ENCODE assay signal across 9 cellular contexts in genomic region chr6:116268589-116269293, GRCh38. TPM values are rescaled to one million over a fixed set of nuclear protein-coding genes. Genes with fewer than 3 reads are reported as not detected.
DNase-seq lines count a peak whose midpoint lies in the region; ATAC-seq and TF ChIP-seq lines count a peak whose summit lies in the region.
"Had no signal": no experiment of that assay in that cellular context is flagged by ENCODE, and none has a peak within 500 bp of the region (broad histone marks: within the 10 kb centered on the region; RNA-seq: fewer than 3 reads in every experiment).

No MANE protein-coding gene starts in this region.

- H3K56ac ChIP-seq in IMR-90 (ENCODE audit: extremely low read depth, insufficient read depth, low read length) = no peak overlapping the region

- H3K79me2 ChIP-seq in OCI-LY1 (ENCODE audit: insufficient read depth, low read length) = no peaks in the 10 kb centered on the region

- H3K9me3 ChIP-seq in IMR-90 (ENCODE audit: control insufficient read depth, insufficient read depth, low read length) = no peaks in the 10 kb centered on the region
- H3K9me3 ChIP-seq in OCI-LY1 (ENCODE audit: low read length) = no peaks in the 10 kb centered on the region
- H3K9me3 ChIP-seq in right lobe of liver = no peaks in the 10 kb centered on the region

- no peak overlapping the region for H4K5ac ChIP-seq in IMR-90 (ENCODE audit: low read depth, low read length)

- no peak overlapping the region for H3K14ac ChIP-seq in IMR-90 (replicated peaks; ENCODE audit: low read depth, low read length)

- TF ChIP-seq RAD21 in IMR-90 (IDR thresholded peaks at IDR 0.05; ENCODE audit: low read length) = peak; percentile 90

- H3K27me3 ChIP-seq in IMR-90 (ENCODE audit: control insufficient read depth, insufficient read depth, low read length) (no peaks in the 10 kb centered on the region), OCI-LY1 (ENCODE audit: insufficient read depth, low read length) (no peaks in the 10 kb centered on the region), right lobe of liver (no peaks in the 10 kb centered on the region)
- H3K27me3 ChIP-seq: BLaER1 treated with 17β-estradiol and CSF1 and Interleukin-3, amounts not matched to agents 10 nM and 100 nM had no signal

- POLR2A ChIA-PET in IMR-90 (lab: Charles Lee; ENCODE audit: unreplicated experiment) = interaction anchor here (0.6 to 1.6 kb wide), 2 partner anchors 11 to 60 kb away, joined by 3 to 5 read pairs; partner anchors contain the start of gene TSPYL1

- DNase-seq in NCI-H187 treated with DMSO at 0.1 percent for 48 hours (lab: John Stamatoyannopoulos, UW) = peak; percentile 28
- no peak for DNase-seq in NCI-H187 (lab: John Stamatoyannopoulos, UW)
- DNase-seq in IMR-90 = peak; percentile 86
- DNase-seq in cerebellum (ENCODE audit: low spot score) = peak; percentile 51
- DNase-seq in right lobe of liver = no peak
- DNase-seq in OCI-M2 (lab: John Stamatoyannopoulos, UW; ENCODE audit: unreplicated experiment) = no peak

- H3F3A ChIP-seq in OCI-LY1 (ENCODE audit: insufficient read depth, low read length) = no peaks in the 10 kb centered on the region

- H2BK15ac ChIP-seq in IMR-90 (ENCODE audit: low read depth, low read length) = no peak overlapping the region

- H3K9me2 ChIP-seq in OCI-LY1 (ENCODE audit: low read depth, low read length) = no peaks in the 10 kb centered on the region

- H3K9ac ChIP-seq in IMR-90 (ENCODE audit: low read depth, low read length) (no peak overlapping the region), OCI-LY1 (ENCODE audit: low read length) (no peak overlapping the region)
- H3K9ac ChIP-seq: BLaER1 treated with 17β-estradiol and CSF1 and Interleukin-3, amounts not matched to agents 10 nM and 100 nM had no signal

- no peak overlapping the region for H2BK20ac ChIP-seq in IMR-90 (ENCODE audit: low read depth, low read length)

- H2AK5ac ChIP-seq in IMR-90 (ENCODE audit: low read depth, low read length) = no peak overlapping the region

- H3K23ac ChIP-seq in IMR-90 (ENCODE audit: low read depth, low read length) = no peak overlapping the region

- intact Hi-C loops in IMR-90 (cut with micrococcal nuclease) = loop anchor here (1.0 to 5.0 kb wide), 4 partner anchors 51 to 379 kb away; no protein-coding TSS in a partner anchor
- intact Hi-C loops in right lobe of liver (cut with DNase I) = no loop called here

- dilution Hi-C loops in IMR-90 (cut with HindIII; ENCODE audit: low sequenced_read_pairs, unreplicated experiment) = no loop called here

- WGBS in IMR-90 (ENCODE audit: extremely low coverage in 2 of 2, insufficient read length in 1 of 2), 2 experiments = no CpG with 5 or more reads among the region's 3 CpGs
- WGBS in right lobe of liver (ENCODE audit: insufficient coverage, low coverage, low lambda C conversion rate, missing lambda C conversion rate) = 3% methylated on average over 3 of the region's 3 CpGs

- TF ChIP-seq CTCF in IMR-90 (conservative IDR thresholded peaks at IDR 0.05; ENCODE audit: low read depth, low read length) (peak; percentile 99), OCI-LY1 (IDR thresholded peaks at IDR 0.05; ENCODE audit: low read length) (peak; percentile 77), right lobe of liver (IDR thresholded peaks at IDR 0.05) (peak; percentile 73 to 84 (median 82))

- H3K4ac ChIP-seq in IMR-90 (ENCODE audit: low read depth, low read length) = no peak overlapping the region; the same call in 1 of the 2 replicates

- no TSS peak for BruUV-seq in IMR-90 (replicated peaks; lab: Mats Ljungman, UMichigan)

- H4K8ac ChIP-seq in IMR-90 (ENCODE audit: low read depth in 2 of 2, low read length in 2 of 2) = no peak overlapping the region

- H3K4me1 ChIP-seq in IMR-90 (ENCODE audit: control insufficient read depth, insufficient read depth, low read length) = peaks cover 5% of the 10 kb centered on the region; the same call in 1 of the 2 replicates
- H3K4me1 ChIP-seq in OCI-LY1 (ENCODE audit: insufficient read depth, low read length, severe bottlenecking) = no peaks in the 10 kb centered on the region
- H3K4me1 ChIP-seq in right lobe of liver = peaks cover 0 to 17% (median 6%) of the 10 kb centered on the region in 4 donors

- H3K27ac ChIP-seq in IMR-90 (ENCODE audit: insufficient read depth, low read length) (no peak overlapping the region), OCI-LY1 (ENCODE audit: low read depth, low read length, poor library complexity, severe bottlenecking) (no peak overlapping the region), right lobe of liver (peak overlapping the region in 1 of 3 donors; percentile 34)
- H3K27ac ChIP-seq: BLaER1 treated with 17β-estradiol and CSF1 and Interleukin-3, amounts not matched to agents 10 nM and 100 nM had no signal

- CTCF ChIA-PET in IMR-90 (lab: Yijun Ruan, JAX) = interaction anchor here (0.6 to 3.3 kb wide), 40 partner anchors 8 to 500 kb away, joined by 3 to 22 read pairs (median 4); partner anchors contain the start of genes CALHM5, RSPH4A, RWDD1 and TSPYL1

- H2AFZ ChIP-seq in IMR-90 (replicated peaks; ENCODE audit: low read length, poor library complexity) (no peak overlapping the region), OCI-LY1 (ENCODE audit: low read length) (no peak overlapping the region)

- no peak overlapping the region for H4K91ac ChIP-seq in IMR-90 (ENCODE audit: insufficient read depth, low read depth, low read length)

- H3K9me1 ChIP-seq in IMR-90 (ENCODE audit: insufficient read depth, low read length) = peaks cover 10% of the 10 kb centered on the region; the same call in 1 of the 2 replicates

- H3K79me1 ChIP-seq in IMR-90 (ENCODE audit: low read depth in 1 of 2, low read length in 2 of 2) = peaks cover 0 to 24% of the 10 kb centered on the region in 2 experiments; a peak in 2 of 4 replicates

- no peak overlapping the region for H3K4me2 ChIP-seq in IMR-90 (ENCODE audit: low read depth, low read length)
- no peak overlapping the region for H3K4me2 ChIP-seq in OCI-LY1 (ENCODE audit: low read length)

- H3K36me3 ChIP-seq in IMR-90 (ENCODE audit: control insufficient read depth, insufficient read depth, low read length) = peaks cover 2% of the 10 kb centered on the region; the same call in 1 of the 2 replicates
- peaks cover 8% of the 10 kb centered on the region; the same call in 1 of the 2 replicates for H3K36me3 ChIP-seq in OCI-LY1 (ENCODE audit: insufficient read depth, low read length)
- H3K36me3 ChIP-seq in right lobe of liver = peaks cover 0 to 13% (median 0%) of the 10 kb centered on the region in 4 donors

- no peak overlapping the region for H2BK5ac ChIP-seq in IMR-90 (ENCODE audit: low read depth, low read length, poor library complexity, severe bottlenecking)

- no peak overlapping the region for H2AK9ac ChIP-seq in IMR-90 (replicated peaks; ENCODE audit: low read depth, low read length, poor library complexity)

- H2BK120ac ChIP-seq in IMR-90 (ENCODE audit: low read depth, low read length) = no peak overlapping the region

- in situ Hi-C loops in IMR-90 (cut with MboI; ENCODE audit: low sequenced_read_pairs) = loop anchor here (5.0 to 10.0 kb wide), 2 partner anchors 266 to 294 kb away; no protein-coding TSS in a partner anchor

- no peak overlapping the region for H3K4me3 ChIP-seq in IMR-90 (ENCODE audit: insufficient read depth, low read depth, low read length)
- H3K4me3 ChIP-seq in OCI-LY1 (ENCODE audit: low read depth, low read length, poor library complexity, severe bottlenecking) = no peak overlapping the region
- H3K4me3 ChIP-seq in right lobe of liver = no peak overlapping the region
- H3K4me3 ChIP-seq: BLaER1 treated with 17β-estradiol and CSF1 and Interleukin-3, amounts not matched to agents 10 nM and 100 nM had no signal

- ATAC-seq in GM21717 (IDR thresholded peaks at IDR 0.05; ENCODE audit: unreplicated experiment) (peak; percentile 84), IMR-90 (ENCODE audit: low read depth) (peak; percentile 97), right lobe of liver (peak; percentile 92 to 98 (median 93))

- H4K20me1 ChIP-seq in IMR-90 (ENCODE audit: insufficient read depth, low read length) (no peaks in the 10 kb centered on the region; the same call in 1 of the 2 replicates), OCI-LY1 (ENCODE audit: insufficient read depth, low read length) (no peaks in the 10 kb centered on the region)

- TF ChIP-seq POLR2A in IMR-90 (IDR thresholded peaks at IDR 0.05; ENCODE audit: low read depth, low read length) (no peak), right lobe of liver (IDR thresholded peaks at IDR 0.05) (no peak)

- no peak overlapping the region for H3K18ac ChIP-seq in IMR-90 (ENCODE audit: low read depth, low read length)

TF ChIP-seq in IMR-90, 13 proteins besides CTCF, POLR2A, EP300 and RAD21:
- no peak for TF ChIP-seq NFE2L2 (IDR thresholded peaks at IDR 0.05; ENCODE audit: low read depth, low read length)
- TF ChIP-seq SMC3 (IDR thresholded peaks at IDR 0.05; ENCODE audit: low read depth, low read length) = peak; percentile 84
- no peak for TF ChIP-seq MAZ (IDR thresholded peaks at IDR 0.05; ENCODE audit: borderline replicate concordance, low read depth, low read length)
- no peak for TF ChIP-seq MAFK (IDR thresholded peaks at IDR 0.05; ENCODE audit: low read depth, low read length)
TF ChIP-seq in IMR-90: peak in this region for 1.

RNA-seq across cellular contexts. Expression of gene TSPYL1, which starts 11.0 kb away (rescaled TPM):
- total RNA-seq in IMR-90 (2012; rRNA removed) (111 and 121 TPM in 2 replicates), cerebellum (69.4 TPM), right lobe of liver (10 to 100 TPM; 29.1 to 70.4 (median 50.9) TPM)
- polyA plus RNA-seq in IMR-90 (2012; rRNA removed) = 30.1 and 32.4 TPM in 2 replicates
- polyA plus RNA-seq in IMR-90 (2012; cell fraction: cytosol; rRNA removed) = 19.1 and 19.2 TPM in 2 replicates
- 7.1 and 14.7 TPM in 2 replicates for polyA plus RNA-seq in IMR-90 (2012; cell fraction: nucleus; rRNA removed; ENCODE audit: low replicate concordance)

RNA-seq across cellular contexts. Expression of gene TSPYL4, which starts 14.9 kb away (rescaled TPM):
- total RNA-seq in IMR-90 (2012; rRNA removed) = 22.0 and 23.1 TPM in 2 replicates
- polyA plus RNA-seq in IMR-90 (2012; rRNA removed) = 29.0 and 29.9 TPM in 2 replicates
- polyA plus RNA-seq in IMR-90 (2012; cell fraction: cytosol; rRNA removed) = 11.5 and 20.0 TPM in 2 replicates
- polyA plus RNA-seq in IMR-90 (2012; cell fraction: nucleus; rRNA removed; ENCODE audit: low replicate concordance) = 21.8 and 63.1 TPM in 2 replicates
- total RNA-seq in cerebellum = 59.5 TPM
- 1 to 10 TPM; 2.7 to 8.5 (median 3.5) TPM for total RNA-seq in right lobe of liver

Comparison
In these comparisons a context has a peak if more than half of its experiments do, and no peak if none do; other contexts are left out.
1. DNase-seq: peak in NCI-H187 treated with DMSO at 0.1 percent for 48 hours (single experiment), IMR-90 (single experiment) and cerebellum (single experiment); none in NCI-H187 (0 of 2), right lobe of liver (0 of 3) and OCI-M2 (single experiment).
2. Peak in every context shown above with its lines, with median percentiles within 50 percentile points of each other: ATAC-seq and CTCF ChIP-seq.